1 cellular context compared by ENCODE assay signal in the genomic region with DNA sequence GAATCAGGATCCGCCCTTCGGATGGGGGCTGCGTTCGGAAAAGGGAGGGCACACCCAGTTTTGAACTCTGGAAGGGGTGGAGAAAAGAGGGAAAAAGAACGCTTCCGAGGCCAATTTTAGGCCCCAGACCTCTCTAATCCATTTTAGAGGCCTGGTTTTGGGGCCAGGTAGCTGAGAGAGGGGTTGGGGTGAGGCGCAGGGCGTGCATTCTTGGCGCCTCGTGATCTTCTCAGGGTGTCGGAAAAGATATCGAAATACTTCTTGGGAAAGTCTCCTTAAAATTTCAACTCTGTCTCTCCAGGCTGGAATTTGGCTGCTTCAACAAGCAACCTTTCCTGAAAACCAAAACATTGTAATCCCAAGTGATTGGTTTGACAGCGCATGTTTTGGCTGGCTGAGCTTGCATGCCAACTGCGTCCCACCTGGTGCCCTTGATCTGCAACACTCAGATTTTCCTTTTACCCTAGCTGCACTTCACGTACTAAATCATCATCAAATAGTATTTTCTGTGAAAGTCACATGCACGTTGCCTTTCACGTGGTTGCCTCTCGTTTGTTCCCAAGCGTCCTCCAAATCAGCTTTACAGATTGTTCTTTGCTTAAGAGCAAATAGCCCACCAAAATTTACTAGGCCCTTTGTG.
A peak's percentile ranks its signal among the peaks of the same experiment; 100 is the strongest.
TF ChIP-seq lines count a peak whose summit lies in the region.

No MANE protein-coding gene starts in this region.

TF ChIP-seq in HepG2, 621 proteins besides CTCF, POLR2A, EP300 and RAD21 (continued from another document and continues in another):
- TF ChIP-seq ZNF543 (CRISPR knock-in tag; IDR thresholded peaks at IDR 0.05) (no peak; the same call in 1 of the 2 replicates), ZNF75D (CRISPR knock-in tag; IDR thresholded peaks at IDR 0.05; ENCODE audit: borderline replicate concordance) (no peak), ZNF577 (CRISPR knock-in tag; IDR thresholded peaks at IDR 0.05; ENCODE audit: borderline replicate concordance, low read depth) (no peak), YEATS4 (CRISPR knock-in tag; IDR thresholded peaks at IDR 0.05; ENCODE audit: borderline replicate concordance) (peak; percentile 42; the same call in 1 of the 2 replicates), ZNF570 (CRISPR knock-in tag; IDR thresholded peaks at IDR 0.05; ENCODE audit: borderline replicate concordance) (peak; percentile 13; the same call in 1 of the 2 replicates), NRL (CRISPR knock-in tag; IDR thresholded peaks at IDR 0.05; ENCODE audit: borderline replicate concordance) (no peak), ZNF83 (CRISPR knock-in tag; IDR thresholded peaks at IDR 0.05; ENCODE audit: borderline replicate concordance) (no peak), SMAD1 (CRISPR knock-in tag; IDR thresholded peaks at IDR 0.05; ENCODE audit: borderline replicate concordance, low read depth) (no peak), NFKBIZ (CRISPR knock-in tag; IDR thresholded peaks at IDR 0.05) (no peak), ZNF326 (CRISPR knock-in tag; IDR thresholded peaks at IDR 0.05; ENCODE audit: borderline replicate concordance) (no peak), SMYD3 (CRISPR knock-in tag; IDR thresholded peaks at IDR 0.05) (no peak), RELA (CRISPR knock-in tag; IDR thresholded peaks at IDR 0.05) (no peak), ZNF749 (CRISPR knock-in tag; IDR thresholded peaks at IDR 0.05; ENCODE audit: borderline replicate concordance) (no peak), SMC3 (IDR thresholded peaks at IDR 0.05; ENCODE audit: low read length) (no peak), KLF13 (CRISPR knock-in tag; IDR thresholded peaks at IDR 0.05) (no peak), ATF7 (IDR thresholded peaks at IDR 0.05) (no peak), ATF7 (CRISPR knock-in tag; IDR thresholded peaks at IDR 0.05) (no peak), MEIS1 (CRISPR knock-in tag; IDR thresholded peaks at IDR 0.05; ENCODE audit: borderline replicate concordance) (no peak; the same call in 1 of the 2 replicates), EZH2 (conservative IDR thresholded peaks at IDR 0.05; ENCODE audit: low read depth, low read length) (no peak), ZNF546 (CRISPR knock-in tag; conservative IDR thresholded peaks at IDR 0.05) (no peak), ZNF605 (CRISPR knock-in tag; IDR thresholded peaks at IDR 0.05) (0 out of 2 replicates have a peak, but pooled peaks have one; percentile 70), NR3C1 (CRISPR knock-in tag; IDR thresholded peaks at IDR 0.05) (no peak), NFATC3 (CRISPR knock-in tag; IDR thresholded peaks at IDR 0.05) (0 out of 2 replicates have a peak, but pooled peaks have one; percentile 5), GPN1 (CRISPR knock-in tag; IDR thresholded peaks at IDR 0.05; ENCODE audit: borderline replicate concordance) (no peak), HNRNPL (IDR thresholded peaks at IDR 0.05; ENCODE audit: low read depth, low read length) (no peak), MATR3 (CRISPR knock-in tag; IDR thresholded peaks at IDR 0.05) (no peak), REPIN1 (CRISPR knock-in tag; IDR thresholded peaks at IDR 0.05; ENCODE audit: borderline replicate concordance, low read depth) (no peak), CREM (IDR thresholded peaks at IDR 0.05) (no peak), CREM (CRISPR knock-in tag; IDR thresholded peaks at IDR 0.05) (no peak), CCDC6 (CRISPR knock-in tag; IDR thresholded peaks at IDR 0.05) (no peak), SMARCC2 (IDR thresholded peaks at IDR 0.05) (no peak), MIER2 (CRISPR knock-in tag; IDR thresholded peaks at IDR 0.05) (no peak), MBNL3 (CRISPR knock-in tag; conservative IDR thresholded peaks at IDR 0.05) (no peak), CC2D1A (CRISPR knock-in tag; IDR thresholded peaks at IDR 0.05) (no peak), DNMT1 (CRISPR knock-in tag; IDR thresholded peaks at IDR 0.05) (no peak), KDM5B (CRISPR knock-in tag; IDR thresholded peaks at IDR 0.05; ENCODE audit: borderline replicate concordance) (peak; percentile 75; the same call in 1 of the 2 replicates), SOX13 (IDR thresholded peaks at IDR 0.05) (no peak), SOX13 (CRISPR knock-in tag; conservative IDR thresholded peaks at IDR 0.05 in 1 of 2, IDR thresholded peaks at IDR 0.05 in 1 of 2) (no peak)
- TF ChIP-seq, protein P1, sequence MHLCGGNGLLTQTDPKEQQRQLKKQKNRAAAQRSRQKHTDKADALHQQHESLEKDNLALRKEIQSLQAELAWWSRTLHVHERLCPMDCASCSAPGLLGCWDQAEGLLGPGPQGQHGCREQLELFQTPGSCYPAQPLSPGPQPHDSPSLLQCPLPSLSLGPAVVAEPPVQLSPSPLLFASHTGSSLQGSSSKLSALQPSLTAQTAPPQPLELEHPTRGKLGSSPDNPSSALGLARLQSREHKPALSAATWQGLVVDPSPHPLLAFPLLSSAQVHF (CRISPR knock-in tag; IDR thresholded peaks at IDR 0.05), result no peak
- TF ChIP-seq, protein P2, sequence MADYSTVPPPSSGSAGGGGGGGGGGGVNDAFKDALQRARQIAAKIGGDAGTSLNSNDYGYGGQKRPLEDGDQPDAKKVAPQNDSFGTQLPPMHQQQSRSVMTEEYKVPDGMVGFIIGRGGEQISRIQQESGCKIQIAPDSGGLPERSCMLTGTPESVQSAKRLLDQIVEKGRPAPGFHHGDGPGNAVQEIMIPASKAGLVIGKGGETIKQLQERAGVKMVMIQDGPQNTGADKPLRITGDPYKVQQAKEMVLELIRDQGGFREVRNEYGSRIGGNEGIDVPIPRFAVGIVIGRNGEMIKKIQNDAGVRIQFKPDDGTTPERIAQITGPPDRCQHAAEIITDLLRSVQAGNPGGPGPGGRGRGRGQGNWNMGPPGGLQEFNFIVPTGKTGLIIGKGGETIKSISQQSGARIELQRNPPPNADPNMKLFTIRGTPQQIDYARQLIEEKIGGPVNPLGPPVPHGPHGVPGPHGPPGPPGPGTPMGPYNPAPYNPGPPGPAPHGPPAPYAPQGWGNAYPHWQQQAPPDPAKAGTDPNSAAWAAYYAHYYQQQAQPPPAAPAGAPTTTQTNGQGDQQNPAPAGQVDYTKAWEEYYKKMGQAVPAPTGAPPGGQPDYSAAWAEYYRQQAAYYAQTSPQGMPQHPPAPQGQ (CRISPR knock-in tag; IDR thresholded peaks at IDR 0.05; ENCODE audit: borderline replicate concordance), result no peak
- TF ChIP-seq, protein P3, sequence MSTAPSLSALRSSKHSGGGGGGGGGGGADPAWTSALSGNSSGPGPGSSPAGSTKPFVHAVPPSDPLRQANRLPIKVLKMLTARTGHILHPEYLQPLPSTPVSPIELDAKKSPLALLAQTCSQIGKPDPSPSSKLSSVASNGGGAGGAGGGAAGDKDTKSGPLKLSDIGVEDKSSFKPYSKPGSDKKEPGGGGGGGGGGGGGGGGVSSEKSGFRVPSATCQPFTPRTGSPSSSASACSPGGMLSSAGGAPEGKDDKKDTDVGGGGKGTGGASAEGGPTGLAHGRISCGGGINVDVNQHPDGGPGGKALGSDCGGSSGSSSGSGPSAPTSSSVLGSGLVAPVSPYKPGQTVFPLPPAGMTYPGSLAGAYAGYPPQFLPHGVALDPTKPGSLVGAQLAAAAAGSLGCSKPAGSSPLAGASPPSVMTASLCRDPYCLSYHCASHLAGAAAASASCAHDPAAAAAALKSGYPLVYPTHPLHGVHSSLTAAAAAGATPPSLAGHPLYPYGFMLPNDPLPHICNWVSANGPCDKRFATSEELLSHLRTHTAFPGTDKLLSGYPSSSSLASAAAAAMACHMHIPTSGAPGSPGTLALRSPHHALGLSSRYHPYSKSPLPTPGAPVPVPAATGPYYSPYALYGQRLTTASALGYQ (CRISPR knock-in tag; IDR thresholded peaks at IDR 0.05), result no peak
- TF ChIP-seq, protein P4, sequence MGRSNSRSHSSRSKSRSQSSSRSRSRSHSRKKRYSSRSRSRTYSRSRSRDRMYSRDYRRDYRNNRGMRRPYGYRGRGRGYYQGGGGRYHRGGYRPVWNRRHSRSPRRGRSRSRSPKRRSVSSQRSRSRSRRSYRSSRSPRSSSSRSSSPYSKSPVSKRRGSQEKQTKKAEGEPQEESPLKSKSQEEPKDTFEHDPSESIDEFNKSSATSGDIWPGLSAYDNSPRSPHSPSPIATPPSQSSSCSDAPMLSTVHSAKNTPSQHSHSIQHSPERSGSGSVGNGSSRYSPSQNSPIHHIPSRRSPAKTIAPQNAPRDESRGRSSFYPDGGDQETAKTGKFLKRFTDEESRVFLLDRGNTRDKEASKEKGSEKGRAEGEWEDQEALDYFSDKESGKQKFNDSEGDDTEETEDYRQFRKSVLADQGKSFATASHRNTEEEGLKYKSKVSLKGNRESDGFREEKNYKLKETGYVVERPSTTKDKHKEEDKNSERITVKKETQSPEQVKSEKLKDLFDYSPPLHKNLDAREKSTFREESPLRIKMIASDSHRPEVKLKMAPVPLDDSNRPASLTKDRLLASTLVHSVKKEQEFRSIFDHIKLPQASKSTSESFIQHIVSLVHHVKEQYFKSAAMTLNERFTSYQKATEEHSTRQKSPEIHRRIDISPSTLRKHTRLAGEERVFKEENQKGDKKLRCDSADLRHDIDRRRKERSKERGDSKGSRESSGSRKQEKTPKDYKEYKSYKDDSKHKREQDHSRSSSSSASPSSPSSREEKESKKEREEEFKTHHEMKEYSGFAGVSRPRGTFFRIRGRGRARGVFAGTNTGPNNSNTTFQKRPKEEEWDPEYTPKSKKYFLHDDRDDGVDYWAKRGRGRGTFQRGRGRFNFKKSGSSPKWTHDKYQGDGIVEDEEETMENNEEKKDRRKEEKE (IDR thresholded peaks at IDR 0.05), result no peak
- TF ChIP-seq, protein P5, sequence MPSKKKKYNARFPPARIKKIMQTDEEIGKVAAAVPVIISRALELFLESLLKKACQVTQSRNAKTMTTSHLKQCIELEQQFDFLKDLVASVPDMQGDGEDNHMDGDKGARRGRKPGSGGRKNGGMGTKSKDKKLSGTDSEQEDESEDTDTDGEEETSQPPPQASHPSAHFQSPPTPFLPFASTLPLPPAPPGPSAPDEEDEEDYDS (CRISPR knock-in tag; IDR thresholded peaks at IDR 0.05), result no peak; the same call in 1 of the 2 replicates
- TF ChIP-seq, protein P6, sequence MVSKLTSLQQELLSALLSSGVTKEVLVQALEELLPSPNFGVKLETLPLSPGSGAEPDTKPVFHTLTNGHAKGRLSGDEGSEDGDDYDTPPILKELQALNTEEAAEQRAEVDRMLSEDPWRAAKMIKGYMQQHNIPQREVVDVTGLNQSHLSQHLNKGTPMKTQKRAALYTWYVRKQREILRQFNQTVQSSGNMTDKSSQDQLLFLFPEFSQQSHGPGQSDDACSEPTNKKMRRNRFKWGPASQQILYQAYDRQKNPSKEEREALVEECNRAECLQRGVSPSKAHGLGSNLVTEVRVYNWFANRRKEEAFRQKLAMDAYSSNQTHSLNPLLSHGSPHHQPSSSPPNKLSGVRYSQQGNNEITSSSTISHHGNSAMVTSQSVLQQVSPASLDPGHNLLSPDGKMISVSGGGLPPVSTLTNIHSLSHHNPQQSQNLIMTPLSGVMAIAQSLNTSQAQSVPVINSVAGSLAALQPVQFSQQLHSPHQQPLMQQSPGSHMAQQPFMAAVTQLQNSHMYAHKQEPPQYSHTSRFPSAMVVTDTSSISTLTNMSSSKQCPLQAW (CRISPR knock-in tag; IDR thresholded peaks at IDR 0.05), result 0 out of 2 replicates have a peak, but pooled peaks have one; percentile 6
- TF ChIP-seq, protein P7, sequence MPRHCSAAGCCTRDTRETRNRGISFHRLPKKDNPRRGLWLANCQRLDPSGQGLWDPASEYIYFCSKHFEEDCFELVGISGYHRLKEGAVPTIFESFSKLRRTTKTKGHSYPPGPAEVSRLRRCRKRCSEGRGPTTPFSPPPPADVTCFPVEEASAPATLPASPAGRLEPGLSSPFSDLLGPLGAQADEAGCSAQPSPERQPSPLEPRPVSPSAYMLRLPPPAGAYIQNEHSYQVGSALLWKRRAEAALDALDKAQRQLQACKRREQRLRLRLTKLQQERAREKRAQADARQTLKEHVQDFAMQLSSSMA (CRISPR knock-in tag; IDR thresholded peaks at IDR 0.05), result no peak
- TF ChIP-seq, protein P8, sequence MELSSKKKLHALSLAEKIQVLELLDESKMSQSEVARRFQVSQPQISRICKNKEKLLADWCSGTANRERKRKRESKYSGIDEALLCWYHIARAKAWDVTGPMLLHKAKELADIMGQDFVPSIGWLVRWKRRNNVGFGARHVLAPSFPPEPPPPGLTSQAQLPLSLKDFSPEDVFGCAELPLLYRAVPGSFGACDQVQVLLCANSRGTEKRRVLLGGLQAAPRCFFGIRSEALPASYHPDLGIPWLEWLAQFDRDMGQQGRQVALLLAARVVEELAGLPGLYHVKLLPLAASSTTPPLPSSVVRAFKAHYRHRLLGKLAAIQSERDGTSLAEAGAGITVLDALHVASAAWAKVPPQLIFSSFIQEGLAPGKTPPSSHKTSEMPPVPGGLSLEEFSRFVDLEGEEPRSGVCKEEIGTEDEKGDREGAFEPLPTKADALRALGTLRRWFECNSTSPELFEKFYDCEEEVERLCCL (CRISPR knock-in tag; IDR thresholded peaks at IDR 0.05; ENCODE audit: borderline replicate concordance), result no peak
- TF ChIP-seq, protein P9, sequence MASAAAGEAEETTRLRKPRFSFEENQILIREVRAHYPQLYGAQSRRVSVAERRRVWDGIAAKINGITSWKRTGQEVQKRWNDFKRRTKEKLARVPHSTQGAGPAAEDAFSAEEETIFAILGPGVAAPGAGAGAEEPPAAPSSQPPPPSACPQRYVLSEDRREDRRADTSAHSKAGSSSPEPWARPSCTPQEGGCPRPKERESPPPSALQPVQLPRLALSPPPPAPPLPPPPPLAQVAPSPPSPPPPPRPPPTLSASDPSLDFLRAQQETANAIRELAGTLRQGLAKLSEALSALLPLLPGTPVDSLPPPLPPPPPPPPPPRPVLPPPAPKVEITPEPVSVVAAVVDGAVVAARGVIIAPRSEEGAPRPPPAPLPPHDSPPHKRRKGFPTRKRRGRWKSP (CRISPR knock-in tag; IDR thresholded peaks at IDR 0.05), result no peak
- TF ChIP-seq, protein P10, sequence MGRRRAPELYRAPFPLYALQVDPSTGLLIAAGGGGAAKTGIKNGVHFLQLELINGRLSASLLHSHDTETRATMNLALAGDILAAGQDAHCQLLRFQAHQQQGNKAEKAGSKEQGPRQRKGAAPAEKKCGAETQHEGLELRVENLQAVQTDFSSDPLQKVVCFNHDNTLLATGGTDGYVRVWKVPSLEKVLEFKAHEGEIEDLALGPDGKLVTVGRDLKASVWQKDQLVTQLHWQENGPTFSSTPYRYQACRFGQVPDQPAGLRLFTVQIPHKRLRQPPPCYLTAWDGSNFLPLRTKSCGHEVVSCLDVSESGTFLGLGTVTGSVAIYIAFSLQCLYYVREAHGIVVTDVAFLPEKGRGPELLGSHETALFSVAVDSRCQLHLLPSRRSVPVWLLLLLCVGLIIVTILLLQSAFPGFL (CRISPR knock-in tag; IDR thresholded peaks at IDR 0.05), result no peak
- TF ChIP-seq, protein P11, sequence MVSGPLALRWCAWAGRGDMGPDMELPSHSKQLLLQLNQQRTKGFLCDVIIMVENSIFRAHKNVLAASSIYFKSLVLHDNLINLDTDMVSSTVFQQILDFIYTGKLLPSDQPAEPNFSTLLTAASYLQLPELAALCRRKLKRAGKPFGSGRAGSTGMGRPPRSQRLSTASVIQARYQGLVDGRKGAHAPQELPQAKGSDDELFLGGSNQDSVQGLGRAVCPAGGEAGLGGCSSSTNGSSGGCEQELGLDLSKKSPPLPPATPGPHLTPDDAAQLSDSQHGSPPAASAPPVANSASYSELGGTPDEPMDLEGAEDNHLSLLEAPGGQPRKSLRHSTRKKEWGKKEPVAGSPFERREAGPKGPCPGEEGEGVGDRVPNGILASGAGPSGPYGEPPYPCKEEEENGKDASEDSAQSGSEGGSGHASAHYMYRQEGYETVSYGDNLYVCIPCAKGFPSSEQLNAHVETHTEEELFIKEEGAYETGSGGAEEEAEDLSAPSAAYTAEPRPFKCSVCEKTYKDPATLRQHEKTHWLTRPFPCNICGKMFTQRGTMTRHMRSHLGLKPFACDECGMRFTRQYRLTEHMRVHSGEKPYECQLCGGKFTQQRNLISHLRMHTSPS (CRISPR knock-in tag; IDR thresholded peaks at IDR 0.05; ENCODE audit: low read depth), result no peak
